In the genomic region with DNA sequence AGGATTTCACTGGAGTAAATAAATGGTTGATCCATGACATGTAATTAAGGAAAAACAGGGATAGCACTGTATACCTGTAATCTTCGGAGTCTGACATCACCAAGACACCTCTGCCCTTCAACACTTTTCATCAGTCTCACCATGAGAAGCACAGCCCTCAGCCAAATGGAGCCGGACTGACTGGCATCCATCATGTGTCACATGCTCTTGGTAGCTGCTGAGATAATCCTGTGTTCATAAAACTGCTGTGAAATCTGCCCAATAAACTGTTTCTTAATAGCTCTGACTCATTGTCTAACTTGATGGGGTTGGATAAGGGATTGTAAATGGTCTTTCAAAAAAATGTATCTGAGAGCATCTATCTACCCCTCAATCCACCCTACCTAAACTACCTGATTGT, we compare ENCODE assay signal across 19 cellular contexts. TPM values are rescaled to one million over a fixed set of nuclear protein-coding genes. Genes with fewer than 3 reads are reported as not detected.
"Had no signal": no experiment of that assay in that cellular context is flagged by ENCODE, and none has a peak within 500 bp of the region (broad histone marks: within the 10 kb centered on the region; RNA-seq: fewer than 3 reads in every experiment).

No MANE protein-coding gene starts in this region.

- ATAC-seq: activated naive CD4-positive, alpha-beta T cell treated with anti-CD3 and anti-CD28 coated beads, Interleukin-2, amount 50 U/mL, for 72 hours; effector memory CD8-positive, alpha-beta T cell; left colon; lower lobe of right lung; WTC11 had no signal

- DNase-seq: activated CD4-positive, alpha-beta memory T cell treated with anti-CD3 and anti-CD28 coated beads for 36 hours; activated CD4-positive, alpha-beta T cell treated with anti-CD3 and anti-CD28 coated beads for 4 hours; activated gamma-delta T cell treated with Interleukin-2 at 50 U/mL for 16 hours; activated T-cell treated with anti-CD3 and anti-CD28 coated beads for 4 hours; adrenal gland; dermis blood vessel endothelial cell; effector memory CD8-positive, alpha-beta T cell; hippocampal formation; left colon; lower lobe of right lung; nucleus accumbens; stimulated activated CD4-positive, alpha-beta T cell treated with anti-CD3 and anti-CD28 coated beads, Interleukin-2, amount 100 ng/mL, for 24 hours had no signal

RNA-seq across cellular contexts. Expression of gene KCNH5, which starts 33.6 kb away (rescaled TPM):
- total RNA-seq: activated CD4-positive, alpha-beta memory T cell treated with anti-CD3 and anti-CD28 coated beads for 36 hours; activated naive CD4-positive, alpha-beta T cell treated with anti-CD3 and anti-CD28 coated beads, Interleukin-2, amount 50 U/mL, for 72 hours; activated T-helper 1 cell treated with anti-CD3 and anti-CD28 coated beads, Interleukin-12 subunit alpha, Interleukin-12 subunit beta, Interleukin-2, Interleukin-4 antibody, amounts not matched to agents 30 ng/mL and 10 ng/mL and 1 ng/mL, durations not matched to agents 14 hours and 24 hours and 36 hours; chondrocyte; dermis blood vessel endothelial cell; glomerular endothelial cell; lower lobe of right lung; renal cortical epithelial cell; tibial nerve had no signal
